17 cellular contexts compared by ENCODE assay signal in the genomic region with DNA sequence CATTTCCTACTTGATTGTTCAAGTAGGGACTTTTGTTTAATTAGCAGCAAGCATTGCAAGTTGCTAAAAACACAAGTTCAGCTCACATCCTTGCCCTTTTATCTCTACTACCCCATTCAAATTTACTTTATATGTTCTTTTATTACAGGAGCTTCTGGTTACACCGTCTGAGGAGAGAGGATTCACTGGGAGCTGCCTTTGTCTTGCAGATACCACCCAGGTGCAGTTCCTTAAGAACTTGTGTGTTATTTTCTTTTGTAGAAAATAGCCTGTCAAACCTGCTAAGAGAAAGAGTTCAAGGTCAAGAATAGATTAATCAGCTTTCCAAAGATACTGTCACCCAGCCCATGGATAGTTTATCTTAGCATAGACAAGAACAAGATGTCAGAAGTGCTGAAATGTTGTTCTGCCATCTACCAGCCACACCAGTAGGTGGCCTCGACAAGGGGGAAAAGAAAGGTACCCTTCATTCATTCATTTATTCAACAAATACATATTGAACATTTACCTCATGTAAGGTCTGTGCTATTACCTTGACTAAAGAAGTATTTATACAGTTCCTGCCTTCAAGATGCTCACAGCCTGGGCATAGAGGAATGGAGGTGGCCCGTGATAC.
"Had no signal": no experiment of that assay in that cellular context is flagged by ENCODE, and none has a peak within 500 bp of the region (broad histone marks: within the 10 kb centered on the region; RNA-seq: fewer than 3 reads in every experiment).

No MANE protein-coding gene starts in this region.

- H3K4me2 ChIP-seq: smooth muscle cell had no signal

- H3K4me1 ChIP-seq: psoas muscle, right lobe of liver had no signal

- H3K9me3 ChIP-seq: psoas muscle, right lobe of liver had no signal

- FAIRE-seq: astrocyte had no signal

- H3K27ac ChIP-seq: psoas muscle, right lobe of liver, VCaP had no signal

- ATAC-seq: activated CD4-positive, alpha-beta T cell treated with anti-CD3 and anti-CD28 coated beads for 36 hours; activated CD8-positive, alpha-beta memory T cell treated with anti-CD3 and anti-CD28 coated beads, Interleukin-2, amount 10 ng/mL, durations not matched to agents 7 days and 5 days; natural killer cell treated with Interleukin-12 subunit alpha and Interleukin-12 subunit beta and Interleukin-15 and Interleukin-18, amount 100 ng/mL, for 72 hours; psoas muscle; right lobe of liver; stimulated activated naive CD8-positive, alpha-beta T cell treated with anti-CD3 and anti-CD28 coated beads, Interleukin-15, amount 100 ng/mL, for 72 hours; T-cell had no signal

- H3K27me3 ChIP-seq: right lobe of liver had no signal

- H3K36me3 ChIP-seq: right lobe of liver had no signal

- DNase-seq: activated CD4-positive, alpha-beta memory T cell treated with anti-CD3 and anti-CD28 coated beads for 36 hours; activated CD4-positive, alpha-beta T cell treated with anti-CD3 and anti-CD28 coated beads for 36 hours; activated CD8-positive, alpha-beta memory T cell treated with anti-CD3 and anti-CD28 coated beads, Interleukin-2, amount 10 ng/mL, durations not matched to agents 7 days and 5 days; activated naive CD4-positive, alpha-beta T cell treated with anti-CD3 and anti-CD28 coated beads, Interleukin-2, amount 10 ng/mL, durations not matched to agents 7 days and 5 days; activated T-cell treated with anti-CD3 and anti-CD28 coated beads, Interleukin-2, amount 50 U/mL, for 1 hour; hippocampal formation; mesenchymal stem cell; occipital lobe; psoas muscle; right lobe of liver; stimulated activated naive CD8-positive, alpha-beta T cell treated with anti-CD3 and anti-CD28 coated beads, Interleukin-15, amount 100 ng/mL, for 72 hours; T-cell; T1000 had no signal

- H3K4me3 ChIP-seq: psoas muscle, right lobe of liver, smooth muscle cell had no signal
